In genomic region chr12:6526766-6527525, GRCh38 we compare ENCODE assay signal across 17 cellular contexts.
"Had no signal": no experiment of that assay in that cellular context is flagged by ENCODE, and none has a peak within 500 bp of the region (broad histone marks: within the 10 kb centered on the region; RNA-seq: fewer than 3 reads in every experiment).

No MANE protein-coding gene starts in this region.

- H3K4me3 Mint-ChIP-seq: activated T-cell treated with anti-CD3 and anti-CD28 coated beads, Interleukin-2, amount 50 U/mL, for 4 hours; memory B cell had no signal

- H3K4me1 Mint-ChIP-seq: memory B cell had no signal

- H3K27me3 Mint-ChIP-seq: memory B cell had no signal

- H3K4me3 ChIP-seq: cardiac muscle cell, heart left ventricle had no signal

- H3K9me3 Mint-ChIP-seq: activated T-cell treated with anti-CD3 and anti-CD28 coated beads, Interleukin-2, amount 50 U/mL, for 4 hours; memory B cell had no signal

- DNase-seq: activated CD4-positive, alpha-beta T cell treated with anti-CD3 and anti-CD28 coated beads for 1 hour; activated CD8-positive, alpha-beta memory T cell treated with anti-CD3 and anti-CD28 coated beads for 24 hours; activated CD8-positive, alpha-beta memory T cell treated with anti-CD3 and anti-CD28 coated beads, Interleukin-2, amount 50 U/mL, for 4 hours; activated naive CD4-positive, alpha-beta T cell treated with Interleukin-2 at 50 U/mL for 16 hours; activated T-cell treated with anti-CD3 and anti-CD28 coated beads, Interleukin-2, amount 50 U/mL, for 4 hours; amygdala; dermis blood vessel endothelial cell; effector CD8-positive, alpha-beta T cell; heart left ventricle; left cardiac atrium; occipital lobe; stimulated activated CD4-positive, alpha-beta T cell treated with anti-CD3 and anti-CD28 coated beads, Interleukin-2, amount 100 ng/mL, for 48 hours; stimulated activated naive CD4-positive, alpha-beta T cell treated with Interleukin-2 at 50 U/mL for 16 hours; T-helper 9 cell had no signal

- FAIRE-seq: islet of Langerhans had no signal

- H3K27ac Mint-ChIP-seq: memory B cell had no signal
